In the genomic region with DNA sequence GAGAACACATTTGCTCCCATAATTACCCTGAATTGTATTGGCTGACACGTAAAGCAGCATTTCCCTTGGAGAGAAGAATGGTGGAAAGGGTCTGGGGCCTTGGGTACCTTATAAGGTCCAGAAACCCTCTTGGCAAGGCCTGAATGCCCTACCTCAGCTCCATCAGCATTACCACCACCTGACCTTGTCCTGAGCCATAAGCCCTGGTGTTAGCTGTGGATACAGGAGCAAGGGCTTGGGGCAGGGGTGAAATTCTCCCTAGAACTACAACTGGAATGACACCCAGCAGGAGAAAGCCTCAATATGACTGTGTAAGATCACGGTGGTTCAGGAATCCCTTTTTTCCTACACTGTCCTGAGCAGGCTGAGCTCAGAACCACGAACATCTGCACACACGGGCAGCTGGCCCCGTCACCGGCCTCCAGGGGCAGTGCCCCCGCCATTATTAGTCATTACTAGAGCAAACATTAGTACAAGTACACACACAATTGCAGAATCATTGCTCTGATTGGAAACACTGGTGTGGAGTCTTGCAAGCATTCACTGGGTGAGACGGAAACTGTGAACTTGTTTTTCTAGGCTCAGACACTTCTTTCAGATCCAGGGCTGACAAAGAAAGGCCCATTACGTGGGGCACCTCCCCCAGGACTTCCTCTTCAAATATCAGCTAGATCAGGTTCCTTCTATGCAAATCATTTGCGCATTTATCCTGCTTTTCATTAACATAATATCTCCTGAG, we compare ENCODE assay signal across 8 cellular contexts. TPM values are rescaled to one million over a fixed set of nuclear protein-coding genes. Genes with fewer than 3 reads are reported as not detected.
A peak's percentile ranks its signal among the peaks of the same experiment; 100 is the strongest.
DNase-seq lines count a peak whose midpoint lies in the region; ATAC-seq and TF ChIP-seq lines count a peak whose summit lies in the region.

No MANE protein-coding gene starts in this region.

- ATAC-seq in HG02623 (IDR thresholded peaks at IDR 0.05; ENCODE audit: unreplicated experiment) (peak; percentile 56), heart right ventricle (no peak)

- H3K4me1 ChIP-seq in esophagus squamous epithelium (peaks cover 0 to 19% (median 9%) of the 10 kb centered on the region in 3 donors), heart right ventricle (no peaks in the 10 kb centered on the region)

- peaks cover 0 to 14% (median 0%) of the 10 kb centered on the region in 4 donors for H3K27me3 ChIP-seq in esophagus squamous epithelium
- H3K27me3 ChIP-seq in H7 (ENCODE audit: control insufficient read depth, insufficient read depth, low read length): no peaks in the 10 kb centered on the region; the same call in 1 of the 2 replicates
- peaks cover 0 to 7% (median 0%) of the 10 kb centered on the region in 7 donors for H3K27me3 ChIP-seq in heart right ventricle

- H3K27ac ChIP-seq in esophagus squamous epithelium: peak overlapping the region; percentile 58 to 80 (median 67)
- H3K27ac ChIP-seq in heart right ventricle: no peak overlapping the region

- H3K9me3 ChIP-seq in esophagus squamous epithelium (peaks cover 0 to 4% (median 0%) of the 10 kb centered on the region in 3 donors), heart right ventricle (peaks cover 0 to 5% (median 0%) of the 10 kb centered on the region in 11 donors)

- WGBS in esophagus squamous epithelium, 2 donors: 16 to 25% methylated on average over 9 to 10 of the region's 10 CpGs
- WGBS in heart right ventricle, 2 donors: 63 to 71% methylated on average over 10 of the region's 10 CpGs

- H3K4me3 ChIP-seq in esophagus squamous epithelium (peak overlapping the region in 1 of 4 donors; percentile 12), H7 (ENCODE audit: insufficient read depth, low read depth, low read length) (no peak overlapping the region), heart right ventricle (no peak overlapping the region)

- peak in 1 of 6 experiments; percentile 10 for TF ChIP-seq CTCF in esophagus squamous epithelium (IDR thresholded peaks at IDR 0.05)
- TF ChIP-seq CTCF in heart right ventricle (IDR thresholded peaks at IDR 0.05): no peak

- intact Hi-C loops in esophagus squamous epithelium (cut with DNase I): no loop called here
- intact Hi-C loops in heart right ventricle (cut with DNase I): no loop called here

- TF ChIP-seq POLR2A in esophagus squamous epithelium (IDR thresholded peaks at IDR 0.05): no peak

- no peaks in the 10 kb centered on the region for H3K36me3 ChIP-seq in esophagus squamous epithelium
- H3K36me3 ChIP-seq in H7 (replicated peaks; ENCODE audit: control insufficient read depth, insufficient read depth, low read length): no peaks in the 10 kb centered on the region
- H3K36me3 ChIP-seq in heart right ventricle: no peaks in the 10 kb centered on the region

- DNase-seq in activated CD4-positive, alpha-beta T cell treated with anti-CD3 and anti-CD28 coated beads for 48 hours: peak; percentile 22
- DNase-seq in activated CD4-positive, alpha-beta T cell treated with anti-CD3 and anti-CD28 coated beads for 4 hours: no peak
- DNase-seq in NCI-H526 (lab: John Stamatoyannopoulos, UW) (peak; percentile 94 to 95), esophagus squamous epithelium (lab: John Stamatoyannopoulos, UW) (no peak), H7 (no peak), heart right ventricle (no peak)
- DNase-seq in central memory CD4-positive, alpha-beta T cell: no peak

RNA-seq across cellular contexts. Expression of a gene that starts 26.7 kb away (rescaled TPM):
- total RNA-seq in esophagus squamous epithelium (10 to 100 TPM; 31.1 to 41.7 (median 35.0) TPM), heart right ventricle (100 to 1,000 TPM; 103 to 207 (median 121) TPM)
- total RNA-seq in H7 (2014; rRNA removed; shearing (Covaris generic)): 29.9 and 64.9 TPM in 2 replicates
- 100 to 1,000 TPM; 127 to 217 TPM for polyA plus RNA-seq in heart right ventricle

RNA-seq across cellular contexts. Expression of a gene that starts 52.7 kb away (rescaled TPM):
- total RNA-seq in esophagus squamous epithelium (100 to 1,000 TPM in 1 of 4 donors, 10 to 100 TPM in 3; 76.4 to 113 (median 86.5) TPM), heart right ventricle (100 to 1,000 TPM; 137 to 262 (median 160) TPM)
- total RNA-seq in H7 (2014; rRNA removed; shearing (Covaris generic)): 80.7 and 90.5 TPM in 2 replicates
- 100 to 1,000 TPM; 280 to 848 TPM for polyA plus RNA-seq in heart right ventricle

Comparison
In these comparisons a context has a peak if more than half of its experiments do, and no peak if none do; other contexts are left out.
1. DNase-seq: peak in activated CD4-positive, alpha-beta T cell treated with anti-CD3 and anti-CD28 coated beads for 48 hours (single experiment) and NCI-H526 (2 of 2); none in activated CD4-positive, alpha-beta T cell treated with anti-CD3 and anti-CD28 coated beads for 4 hours (0 of 2), esophagus squamous epithelium (single experiment), H7 (single experiment), central memory CD4-positive, alpha-beta T cell (single experiment) and heart right ventricle (0 of 2).
2. H3K27ac ChIP-seq: peak in esophagus squamous epithelium (4 of 4); none in heart right ventricle (0 of 10).